ENCODE assay signal across 8 cellular contexts in genomic region chr22:19478466-19479357, GRCh38. TPM values are rescaled to one million over a fixed set of nuclear protein-coding genes. Genes with fewer than 3 reads are reported as not detected.
DNase-seq lines count a peak whose midpoint lies in the region; ATAC-seq and TF ChIP-seq lines count a peak whose summit lies in the region.

Gene UFD1 (minus strand): TSS chr22:19479193. CDS start chr22:19479085, 108 bp downstream.

- peak within 1 kb of the TSS; percentile 81 to 89 for H3K4me3 Mint-ChIP-seq in CD14-positive monocyte

- peaks cover 18% of the 10 kb centered on the region for H3K4me1 ChIP-seq in OCI-LY3 (ENCODE audit: low read length)
- peaks cover 13% of the 10 kb centered on the region for H3K4me1 ChIP-seq in mucosa of descending colon (ENCODE audit: low read depth)

- H3K36me3 Mint-ChIP-seq in CD14-positive monocyte = peaks cover 15 to 32% of the 10 kb centered on the region in 2 donors

- H3K9me3 ChIP-seq in OCI-LY3 (ENCODE audit: insufficient read depth, low read length) = no peaks in the 10 kb centered on the region
- no peaks in the 10 kb centered on the region for H3K9me3 ChIP-seq in mucosa of descending colon

- peak within 1 kb of the TSS; percentile 85 for H3K27ac ChIP-seq in OCI-LY3 (ENCODE audit: low read length)

- H3K27me3 ChIP-seq in OCI-LY3 (ENCODE audit: low read depth, low read length) = no peaks in the 10 kb centered on the region

- intact Hi-C loops in CD14-positive monocyte (cut with micrococcal nuclease) = loop anchor here (1.0 to 10.0 kb wide), 5 partner anchors 46 to 539 kb away; partner anchors contain the start of genes ARVCF (in 1 of the 2), CLTCL1 (in 1 of the 2), GNB1L (in 1 of the 2) and HIRA (in 1 of the 2)
- intact Hi-C loops in mucosa of descending colon (cut with DNase I, micrococcal nuclease) = no loop called here

- peak within 1 kb of the TSS; percentile 99 for H2AFZ ChIP-seq in OCI-LY3 (ENCODE audit: low read depth, low read length)

- H3K79me2 ChIP-seq in OCI-LY3 (ENCODE audit: low read length) = peaks cover 54% of the 10 kb centered on the region

- H3K4me1 Mint-ChIP-seq in CD14-positive monocyte = peaks cover 27% of the 10 kb centered on the region

- ATAC-seq in GM19324 (IDR thresholded peaks at IDR 0.05; ENCODE audit: low FRiP score, unreplicated experiment) (peak; percentile 58), HG03457 (IDR thresholded peaks at IDR 0.05; ENCODE audit: unreplicated experiment) (peak; percentile 25), mucosa of descending colon (peak; percentile 82)

- H3K36me3 ChIP-seq in OCI-LY3 (replicated peaks; ENCODE audit: low read depth, low read length) = peaks cover 25% of the 10 kb centered on the region
- no peaks in the 10 kb centered on the region for H3K36me3 ChIP-seq in mucosa of descending colon (ENCODE audit: low read depth)

- H4K20me1 ChIP-seq in OCI-LY3 (ENCODE audit: insufficient read depth, low read length) = peaks cover 20% of the 10 kb centered on the region

- no peaks in the 10 kb centered on the region for H3K9me3 Mint-ChIP-seq in CD14-positive monocyte

- H3K4me3 ChIP-seq in OCI-LY3 (ENCODE audit: low read length) (peak within 1 kb of the TSS; percentile 85), epithelial cell of esophagus (ENCODE audit: low read length) (peak within 1 kb of the TSS; percentile 87), mucosa of descending colon (peak within 1 kb of the TSS; percentile 44)

- H3K4me2 ChIP-seq in OCI-LY3 (ENCODE audit: low read length) = peak within 1 kb of the TSS; percentile 97

- TF ChIP-seq CTCF in CD14-positive monocyte (IDR thresholded peaks at IDR 0.05) = no peak
- TF ChIP-seq CTCF in OCI-LY3 (IDR thresholded peaks at IDR 0.05; ENCODE audit: low read depth, low read length) = no peak
- TF ChIP-seq CTCF in epithelial cell of esophagus (IDR thresholded peaks at IDR 0.05; ENCODE audit: insufficient read depth, low read depth, low read length, missing control alignments) = no peak
- TF ChIP-seq CTCF in mucosa of descending colon (IDR thresholded peaks at IDR 0.05) = no peak

- peak within 1 kb of the TSS; percentile 97 to 99 (median 99) for H3K27ac Mint-ChIP-seq in CD14-positive monocyte

- peak within 1 kb of the TSS; percentile 96 for H3K9ac ChIP-seq in OCI-LY3 (ENCODE audit: low read length)

- H3K27me3 Mint-ChIP-seq in CD14-positive monocyte (ENCODE audit: low read depth in 3 of 3) = no peaks in the 10 kb centered on the region

- peak; percentile 74 for DNase-seq in CD14-positive monocyte (ENCODE audit: low spot score)
- DNase-seq in activated T-cell treated with anti-CD3 and anti-CD28 coated beads for 24 hours (ENCODE audit: low read depth) = peak; percentile 70
- DNase-seq in epithelial cell of esophagus (ENCODE audit: low read depth) = peak; percentile 84
- DNase-seq in mucosa of descending colon = peak; percentile 83 to 90 (median 89)
- DNase-seq in stimulated activated CD8-positive, alpha-beta memory T cell treated with anti-CD3 and anti-CD28 coated beads, Interleukin-4, amount 100 ng/mL, for 4 hours (ENCODE audit: low read depth in 2 of 2, low spot score in 1 of 2) = peak; percentile 52 to 54

RNA-seq across cellular contexts. Expression of gene UFD1, which starts in this region (rescaled TPM):
- polyA plus RNA-seq in CD14-positive monocyte = 10 to 100 TPM; 68.5 to 82.5 TPM
- total RNA-seq in mucosa of descending colon = 10 to 100 TPM; 48.5 to 71.0 (median 49.9) TPM

Comparison
In these comparisons a context has a peak if more than half of its experiments do, and no peak if none do; other contexts are left out.
1. Peak in every context shown above with its lines: DNase-seq, ATAC-seq, H3K4me3 ChIP-seq and H3K27ac ChIP-seq.
2. ATAC-seq: peak in every context shown above with its lines; median percentile 82 in mucosa of descending colon; 58 in GM19324; 25 in HG03457.
3. intact Hi-C loops: an anchor here in CD14-positive monocyte (1.0 to 10.0 kb wide); none called in mucosa of descending colon.